Comparison of ENCODE assay signal across 9 cellular contexts in genomic region chr2:110993557-110994231, GRCh38.
DNase-seq lines count a peak whose midpoint lies in the region; ATAC-seq and TF ChIP-seq lines count a peak whose summit lies in the region.
"Had no signal": no experiment of that assay in that cellular context is flagged by ENCODE, and none has a peak within 500 bp of the region (broad histone marks: within the 10 kb centered on the region; RNA-seq: fewer than 3 reads in every experiment).

No MANE protein-coding gene starts in this region.

- peak overlapping the region; percentile 61; the same call in 1 of the 2 replicates for H2AFZ ChIP-seq in Loucy (ENCODE audit: low read length)

- H3K4me1 Mint-ChIP-seq in central memory CD8-positive, alpha-beta T cell = peaks cover 21% of the 10 kb centered on the region

- peak overlapping the region; percentile 45 for H3K4me3 ChIP-seq in Loucy (ENCODE audit: low read length, poor library complexity, severe bottlenecking)
- H3K4me3 ChIP-seq in psoas muscle = no peak overlapping the region

- H3K4me1 ChIP-seq in Loucy (ENCODE audit: insufficient read depth, low read length, poor library complexity, severe bottlenecking) (peaks cover 38% of the 10 kb centered on the region), psoas muscle (no peaks in the 10 kb centered on the region)

- TF ChIP-seq CTCF in Loucy (conservative IDR thresholded peaks at IDR 0.05; ENCODE audit: low read length) (no peak), psoas muscle (IDR thresholded peaks at IDR 0.05) (no peak)

- peak; percentile 68 for DNase-seq in NK-92 treated with Interleukin-12 subunit alpha and Interleukin-12 subunit beta, amount 100 ng/mL, for 24 hours (lab: John Stamatoyannopoulos, UW)
- DNase-seq in NK-92 (lab: John Stamatoyannopoulos, UW; ENCODE audit: unreplicated experiment) = no peak
- DNase-seq in central memory CD8-positive, alpha-beta T cell (ENCODE audit: low spot score in 2 of 2) = no peak
- no peak for DNase-seq in psoas muscle
- no peak for DNase-seq in pons (ENCODE audit: low spot score)

- peak overlapping the region; percentile 67 for H3K4me2 ChIP-seq in Loucy (ENCODE audit: low read depth, low read length, poor library complexity, severe bottlenecking)

- no peaks in the 10 kb centered on the region for H4K20me1 ChIP-seq in Loucy (ENCODE audit: insufficient read depth, low read length, poor library complexity, severe bottlenecking)

- H3K79me2 ChIP-seq in Loucy (ENCODE audit: insufficient read depth, low read length) = no peaks in the 10 kb centered on the region

- peak overlapping the region; percentile 46 for H3K9ac ChIP-seq in Loucy (ENCODE audit: low read depth, low read length, poor library complexity, severe bottlenecking)

- H3K27ac Mint-ChIP-seq in central memory CD8-positive, alpha-beta T cell (ENCODE audit: low read depth) = no peak overlapping the region
- H3K27ac Mint-ChIP-seq: T-helper 1 cell treated with Interleukin-12 subunit alpha and Interleukin-12 subunit beta and Interleukin-4 antibody, amounts not matched to agents 30 μg/mL and 1 μg/mL, for 36 hours had no signal

- H3K27me3 ChIP-seq in Loucy (ENCODE audit: insufficient read depth, low read length, poor library complexity, severe bottlenecking) (no peaks in the 10 kb centered on the region), psoas muscle (ENCODE audit: insufficient read depth in 3 of 3, low read length in 2 of 3) (no peaks in the 10 kb centered on the region)

- H3K9me3 Mint-ChIP-seq in central memory CD8-positive, alpha-beta T cell = no peaks in the 10 kb centered on the region

- no peaks in the 10 kb centered on the region; the same call in 1 of the 2 replicates for H3F3A ChIP-seq in Loucy (ENCODE audit: low read depth)

- H3K9me3 ChIP-seq in Loucy (ENCODE audit: insufficient read depth, low read depth, low read length) = peaks cover 9% of the 10 kb centered on the region
- no peaks in the 10 kb centered on the region for H3K9me3 ChIP-seq in psoas muscle

- no peaks in the 10 kb centered on the region for H3K27me3 Mint-ChIP-seq in central memory CD8-positive, alpha-beta T cell

- peak overlapping the region; percentile 61 for H3K4me3 Mint-ChIP-seq in central memory CD8-positive, alpha-beta T cell
- H3K4me3 Mint-ChIP-seq: T-helper 1 cell treated with Interleukin-12 subunit alpha and Interleukin-12 subunit beta and Interleukin-4 antibody, amounts not matched to agents 30 μg/mL and 1 μg/mL, for 36 hours had no signal

- H3K27ac ChIP-seq in psoas muscle = no peak overlapping the region

- ATAC-seq in central memory CD8-positive, alpha-beta T cell (replicated peaks; ENCODE audit: extremely low read depth, poor library complexity, severe bottlenecking) = peak; percentile 75
- ATAC-seq in psoas muscle = peak; percentile 78 to 93 (median 86)
- no peak for ATAC-seq in HG02938 (IDR thresholded peaks at IDR 0.05; ENCODE audit: unreplicated experiment)
- no peak for ATAC-seq in GM18873 (IDR thresholded peaks at IDR 0.05; ENCODE audit: low FRiP score, unreplicated experiment)

- no peaks in the 10 kb centered on the region for H3K9me2 ChIP-seq in Loucy (replicated peaks; ENCODE audit: low read depth, low read length)

- H3K36me3 ChIP-seq in Loucy (ENCODE audit: insufficient read depth, low read length) = no peaks in the 10 kb centered on the region
- no peaks in the 10 kb centered on the region for H3K36me3 ChIP-seq in psoas muscle (ENCODE audit: insufficient read depth in 1 of 2, low read depth in 1 of 2)

- no peaks in the 10 kb centered on the region for H3K36me3 Mint-ChIP-seq in central memory CD8-positive, alpha-beta T cell (ENCODE audit: insufficient read depth)

- 48 to 58% (median 53%) methylated on average over 4 of the region's 4 CpGs for WGBS in psoas muscle, 3 donors

- intact Hi-C loops in psoas muscle (cut with DNase I) = no loop called here

Comparison
In these comparisons a context has a peak if more than half of its experiments do, and no peak if none do; other contexts are left out.
1. ATAC-seq: peak in central memory CD8-positive, alpha-beta T cell (single experiment) and psoas muscle (4 of 4); none in HG02938 (single experiment) and GM18873 (single experiment).